Comparison of ENCODE assay signal across 1 cellular context in the genomic region with DNA sequence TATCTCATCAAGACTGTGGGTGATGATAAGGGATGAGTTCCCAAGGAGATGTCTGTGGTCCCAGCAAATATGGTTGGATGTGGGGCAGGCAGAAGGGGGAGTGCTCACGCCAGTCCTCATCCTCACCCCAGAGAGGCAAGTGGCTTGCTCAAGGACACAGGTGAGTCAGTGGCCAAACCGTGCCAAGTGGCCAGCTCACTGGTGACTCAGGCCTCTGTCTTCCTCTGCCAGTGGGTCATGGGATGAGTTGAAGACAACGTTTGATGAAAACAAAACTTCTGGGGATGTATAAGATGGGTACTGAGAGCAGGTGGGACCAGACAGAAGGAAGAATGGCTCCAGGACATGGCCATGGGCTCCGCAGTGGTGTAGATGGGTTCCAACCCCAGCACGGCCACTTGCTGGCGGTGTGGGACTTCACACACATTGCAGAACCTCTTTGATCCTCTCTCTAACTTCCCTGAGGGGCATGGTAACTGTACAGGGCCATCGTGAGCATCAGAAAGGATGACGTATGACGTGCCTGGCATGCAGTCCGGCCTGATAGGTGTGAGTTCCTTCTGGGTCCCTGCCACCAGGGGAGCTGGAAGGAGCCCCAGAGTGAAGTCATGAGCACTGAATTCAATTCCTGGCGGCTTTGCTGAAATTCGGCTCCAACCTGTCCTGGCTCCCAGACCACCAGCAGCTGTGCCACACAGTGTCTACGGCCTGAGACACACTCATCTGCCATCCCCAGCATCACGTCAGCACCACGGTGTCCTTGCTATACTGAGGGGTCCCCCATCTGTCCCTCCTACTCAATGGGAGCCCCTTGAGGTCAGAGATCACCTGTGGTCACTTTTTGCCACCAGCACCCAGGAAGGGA.
TF ChIP-seq lines count a peak whose summit lies in the region.

No MANE protein-coding gene starts in this region.

TF ChIP-seq in SK-N-SH treated with all-trans-retinoic acid at 6 μM for 48 hours, 23 proteins besides CTCF, POLR2A, EP300 and RAD21 (continued from another document):
- TF ChIP-seq, protein P1, sequence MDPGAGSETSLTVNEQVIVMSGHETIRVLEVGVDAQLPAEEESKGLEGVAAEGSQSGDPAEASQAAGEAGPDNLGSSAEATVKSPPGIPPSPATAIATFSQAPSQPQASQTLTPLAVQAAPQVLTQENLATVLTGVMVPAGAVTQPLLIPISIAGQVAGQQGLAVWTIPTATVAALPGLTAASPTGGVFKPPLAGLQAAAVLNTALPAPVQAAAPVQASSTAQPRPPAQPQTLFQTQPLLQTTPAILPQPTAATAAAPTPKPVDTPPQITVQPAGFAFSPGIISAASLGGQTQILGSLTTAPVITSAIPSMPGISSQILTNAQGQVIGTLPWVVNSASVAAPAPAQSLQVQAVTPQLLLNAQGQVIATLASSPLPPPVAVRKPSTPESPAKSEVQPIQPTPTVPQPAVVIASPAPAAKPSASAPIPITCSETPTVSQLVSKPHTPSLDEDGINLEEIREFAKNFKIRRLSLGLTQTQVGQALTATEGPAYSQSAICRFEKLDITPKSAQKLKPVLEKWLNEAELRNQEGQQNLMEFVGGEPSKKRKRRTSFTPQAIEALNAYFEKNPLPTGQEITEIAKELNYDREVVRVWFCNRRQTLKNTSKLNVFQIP (CRISPR knock-in tag; IDR thresholded peaks at IDR 0.05; ENCODE audit: borderline replicate concordance, low read depth) = no peak
- no peak for TF ChIP-seq SNAI2 (CRISPR knock-in tag; IDR thresholded peaks at IDR 0.05)
